Comparison of ENCODE assay signal across 15 cellular contexts in genomic region chr1:12181568-12181967, GRCh38. TPM values are rescaled to one million over a fixed set of nuclear protein-coding genes. Genes with fewer than 3 reads are reported as not detected.
DNase-seq lines count a peak whose midpoint lies in the region; ATAC-seq and TF ChIP-seq lines count a peak whose summit lies in the region.
"Had no signal": no experiment of that assay in that cellular context is flagged by ENCODE, and none has a peak within 500 bp of the region (broad histone marks: within the 10 kb centered on the region; RNA-seq: fewer than 3 reads in every experiment).

No MANE protein-coding gene starts in this region.

- TF ChIP-seq POLR2A in tibial nerve (IDR thresholded peaks at IDR 0.05) = no peak

- TF ChIP-seq CTCF in ascending aorta (IDR thresholded peaks at IDR 0.05) (no peak), tibial nerve (IDR thresholded peaks at IDR 0.05) (no peak)

- H3K27ac Mint-ChIP-seq in activated naive CD4-positive, alpha-beta T cell treated with anti-CD3 and anti-CD28 coated beads, Interleukin-2, amount 50 U/mL, for 24 hours = peak overlapping the region; percentile 30
- peak overlapping the region in 4 of 6 donors; percentile 9 to 76 (median 34) for H3K27ac Mint-ChIP-seq in naive B cell
- H3K27ac Mint-ChIP-seq: HFFc6 had no signal

- H3K4me1 ChIP-seq in ascending aorta = peaks cover 0 to 10% of the 10 kb centered on the region in 2 donors
- H3K4me1 ChIP-seq in tibial nerve = peaks cover 0 to 97% (median 79%) of the 10 kb centered on the region in 4 donors
- H3K4me1 ChIP-seq: foreskin keratinocyte had no signal

- ATAC-seq in naive B cell (ENCODE audit: low read depth in 2 of 2) (no peak), GM21381 (IDR thresholded peaks at IDR 0.05; ENCODE audit: unreplicated experiment) (no peak), GM21528 (IDR thresholded peaks at IDR 0.05; ENCODE audit: low FRiP score, unreplicated experiment) (no peak)
- ATAC-seq: foreskin keratinocyte had no signal

- no peaks in the 10 kb centered on the region for H3K36me3 Mint-ChIP-seq in activated naive CD4-positive, alpha-beta T cell treated with anti-CD3 and anti-CD28 coated beads, Interleukin-2, amount 50 U/mL, for 24 hours
- H3K36me3 Mint-ChIP-seq in naive B cell = no peaks in the 10 kb centered on the region

- H3K9me3 ChIP-seq in ascending aorta (no peaks in the 10 kb centered on the region), tibial nerve (no peaks in the 10 kb centered on the region)

- H3K4me3 Mint-ChIP-seq in activated naive CD4-positive, alpha-beta T cell treated with anti-CD3 and anti-CD28 coated beads, Interleukin-2, amount 50 U/mL, for 24 hours = no peak overlapping the region
- H3K4me3 Mint-ChIP-seq in naive B cell = no peak overlapping the region
- H3K4me3 Mint-ChIP-seq: HFFc6 had no signal

- 92 to 96% methylated on average over 6 to 7 of the region's 7 CpGs for WGBS in tibial nerve, 2 donors

- no peaks in the 10 kb centered on the region for H3K9me3 Mint-ChIP-seq in activated naive CD4-positive, alpha-beta T cell treated with anti-CD3 and anti-CD28 coated beads, Interleukin-2, amount 50 U/mL, for 24 hours
- H3K9me3 Mint-ChIP-seq in naive B cell = no peaks in the 10 kb centered on the region
- H3K9me3 Mint-ChIP-seq: HFFc6 had no signal

- H3K36me3 ChIP-seq in ascending aorta = no peaks in the 10 kb centered on the region
- no peaks in the 10 kb centered on the region for H3K36me3 ChIP-seq in tibial nerve
- H3K36me3 ChIP-seq: WERI-Rb-1 had no signal

- intact Hi-C loops in ascending aorta (cut with DNase I) = no loop called here

- no peak for DNase-seq in activated naive CD4-positive, alpha-beta T cell treated with Interleukin-2 at 50 U/mL for 16 hours
- no peak for DNase-seq in ascending aorta (ENCODE audit: low spot score in 2 of 2)
- DNase-seq in naive B cell = no peak
- no peak for DNase-seq in tibial nerve (ENCODE audit: low spot score in 2 of 2)
- no peak for DNase-seq in UCSD-AML1 (lab: John Stamatoyannopoulos, UW; ENCODE audit: unreplicated experiment)
- DNase-seq: effector CD8-positive, alpha-beta T cell; foreskin keratinocyte; HFFc6; islet precursor cell; NCI-H2171; WERI-Rb-1 had no signal

- H3K27me3 ChIP-seq in ascending aorta (no peaks in the 10 kb centered on the region), tibial nerve (no peaks in the 10 kb centered on the region)

- H3K4me1 Mint-ChIP-seq in activated naive CD4-positive, alpha-beta T cell treated with anti-CD3 and anti-CD28 coated beads, Interleukin-2, amount 50 U/mL, for 24 hours = peaks cover 74% of the 10 kb centered on the region
- peaks cover 56 to 75% (median 72%) of the 10 kb centered on the region in 3 donors for H3K4me1 Mint-ChIP-seq in naive B cell

- no peaks in the 10 kb centered on the region for H3K27me3 Mint-ChIP-seq in activated naive CD4-positive, alpha-beta T cell treated with anti-CD3 and anti-CD28 coated beads, Interleukin-2, amount 50 U/mL, for 24 hours
- H3K27me3 Mint-ChIP-seq in naive B cell = peaks cover 0 to 3% (median 0%) of the 10 kb centered on the region in 3 donors

- TF ChIP-seq EP300 in tibial nerve (IDR thresholded peaks at IDR 0.05) = no peak

- H3K27ac ChIP-seq in ascending aorta (peak overlapping the region; percentile 49 to 54), tibial nerve (peak overlapping the region; percentile 56 to 97 (median 87))
- H3K27ac ChIP-seq: foreskin keratinocyte, SK-N-MC, WERI-Rb-1 had no signal

- H3K4me3 ChIP-seq in ascending aorta (no peak overlapping the region), tibial nerve (no peak overlapping the region)
- H3K4me3 ChIP-seq: SK-N-MC had no signal

RNA-seq across cellular contexts. Expression of gene TNFRSF1B, which starts 14.8 kb away (rescaled TPM):
- total RNA-seq in ascending aorta (139 TPM), tibial nerve (10 to 100 TPM; 27.4 to 62.1 (median 43.5) TPM)
- polyA plus RNA-seq in naive B cell (ENCODE audit: low read depth in 6 of 6) = 10 to 100 TPM; 29.0 to 54.0 (median 42.7) TPM

RNA-seq across cellular contexts. Expression of gene VPS13D, which starts 48.3 kb away (rescaled TPM):
- total RNA-seq in ascending aorta (28.3 TPM), tibial nerve (100 to 1,000 TPM in 3 of 4 donors, 10 to 100 TPM in 1; 99.2 to 132 (median 110) TPM)
- polyA plus RNA-seq in naive B cell (ENCODE audit: low read depth in 6 of 6) = 10 to 100 TPM in 4 of 6 donors, 1 to 10 TPM in 2; 7.6 to 14.6 (median 11.8) TPM
